ENCODE assay signal across 1 cellular context in the genomic region with DNA sequence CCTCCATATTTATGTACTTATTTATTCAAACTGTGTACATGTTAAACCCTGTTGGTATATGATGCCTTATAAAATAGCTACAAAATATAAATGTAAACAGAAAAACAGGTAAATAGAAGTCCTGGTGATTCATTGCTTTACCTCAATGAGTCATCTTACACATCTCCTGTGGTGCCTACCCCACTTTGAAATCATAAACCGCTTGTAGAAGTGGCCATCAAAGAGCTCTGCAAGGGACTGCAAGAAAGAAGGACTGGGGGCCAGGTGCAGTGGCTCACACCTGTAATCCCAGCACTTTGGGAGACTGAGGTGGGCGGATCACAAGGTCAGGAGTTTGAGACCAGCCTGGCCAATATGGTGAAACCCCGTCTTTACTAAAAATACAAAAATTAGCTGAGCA.
TF ChIP-seq lines count a peak whose summit lies in the region.
"Not testable (repeated sequence)": the region's sequence is repeated elsewhere in the genome, so short reads cannot be mapped to it uniquely, and the experiment has no call there.

No MANE protein-coding gene starts in this region.

TF ChIP-seq in K562, 482 proteins besides CTCF, POLR2A, EP300 and RAD21:
- TF ChIP-seq, protein P1, sequence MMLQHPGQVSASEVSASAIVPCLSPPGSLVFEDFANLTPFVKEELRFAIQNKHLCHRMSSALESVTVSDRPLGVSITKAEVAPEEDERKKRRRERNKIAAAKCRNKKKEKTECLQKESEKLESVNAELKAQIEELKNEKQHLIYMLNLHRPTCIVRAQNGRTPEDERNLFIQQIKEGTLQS (IDR thresholded peaks at IDR 0.05), result peak; percentile 39; the same call in 1 of the 2 replicates
- TF ChIP-seq, protein P1 (CRISPR knock-in tag; conservative IDR thresholded peaks at IDR 0.05), result not testable (repeated sequence)
TF ChIP-seq in K562: peak in this region for 1; not testable (repeated sequence) for 481.
